1 cellular context compared by ENCODE assay signal in genomic region chr16:716768-717325, GRCh38.
TF ChIP-seq lines count a peak whose summit lies in the region.

No MANE protein-coding gene starts in this region.

TF ChIP-seq in A549, 52 proteins besides CTCF, POLR2A, EP300 and RAD21:
- TF ChIP-seq, protein P1, sequence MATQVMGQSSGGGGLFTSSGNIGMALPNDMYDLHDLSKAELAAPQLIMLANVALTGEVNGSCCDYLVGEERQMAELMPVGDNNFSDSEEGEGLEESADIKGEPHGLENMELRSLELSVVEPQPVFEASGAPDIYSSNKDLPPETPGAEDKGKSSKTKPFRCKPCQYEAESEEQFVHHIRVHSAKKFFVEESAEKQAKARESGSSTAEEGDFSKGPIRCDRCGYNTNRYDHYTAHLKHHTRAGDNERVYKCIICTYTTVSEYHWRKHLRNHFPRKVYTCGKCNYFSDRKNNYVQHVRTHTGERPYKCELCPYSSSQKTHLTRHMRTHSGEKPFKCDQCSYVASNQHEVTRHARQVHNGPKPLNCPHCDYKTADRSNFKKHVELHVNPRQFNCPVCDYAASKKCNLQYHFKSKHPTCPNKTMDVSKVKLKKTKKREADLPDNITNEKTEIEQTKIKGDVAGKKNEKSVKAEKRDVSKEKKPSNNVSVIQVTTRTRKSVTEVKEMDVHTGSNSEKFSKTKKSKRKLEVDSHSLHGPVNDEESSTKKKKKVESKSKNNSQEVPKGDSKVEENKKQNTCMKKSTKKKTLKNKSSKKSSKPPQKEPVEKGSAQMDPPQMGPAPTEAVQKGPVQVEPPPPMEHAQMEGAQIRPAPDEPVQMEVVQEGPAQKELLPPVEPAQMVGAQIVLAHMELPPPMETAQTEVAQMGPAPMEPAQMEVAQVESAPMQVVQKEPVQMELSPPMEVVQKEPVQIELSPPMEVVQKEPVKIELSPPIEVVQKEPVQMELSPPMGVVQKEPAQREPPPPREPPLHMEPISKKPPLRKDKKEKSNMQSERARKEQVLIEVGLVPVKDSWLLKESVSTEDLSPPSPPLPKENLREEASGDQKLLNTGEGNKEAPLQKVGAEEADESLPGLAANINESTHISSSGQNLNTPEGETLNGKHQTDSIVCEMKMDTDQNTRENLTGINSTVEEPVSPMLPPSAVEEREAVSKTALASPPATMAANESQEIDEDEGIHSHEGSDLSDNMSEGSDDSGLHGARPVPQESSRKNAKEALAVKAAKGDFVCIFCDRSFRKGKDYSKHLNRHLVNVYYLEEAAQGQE (IDR thresholded peaks at IDR 0.05), result no peak
- TF ChIP-seq CHD4 (IDR thresholded peaks at IDR 0.05; ENCODE audit: borderline replicate concordance) (no peak), POLR2AphosphoS2 (conservative IDR thresholded peaks at IDR 0.05; ENCODE audit: low read length) (no peak), ZFP36 (IDR thresholded peaks at IDR 0.05; ENCODE audit: borderline replicate concordance, partially characterized antibody) (no peak), MAX (IDR thresholded peaks at IDR 0.05) (no peak)
